Comparison of ENCODE assay signal across 25 cellular contexts in the genomic region with DNA sequence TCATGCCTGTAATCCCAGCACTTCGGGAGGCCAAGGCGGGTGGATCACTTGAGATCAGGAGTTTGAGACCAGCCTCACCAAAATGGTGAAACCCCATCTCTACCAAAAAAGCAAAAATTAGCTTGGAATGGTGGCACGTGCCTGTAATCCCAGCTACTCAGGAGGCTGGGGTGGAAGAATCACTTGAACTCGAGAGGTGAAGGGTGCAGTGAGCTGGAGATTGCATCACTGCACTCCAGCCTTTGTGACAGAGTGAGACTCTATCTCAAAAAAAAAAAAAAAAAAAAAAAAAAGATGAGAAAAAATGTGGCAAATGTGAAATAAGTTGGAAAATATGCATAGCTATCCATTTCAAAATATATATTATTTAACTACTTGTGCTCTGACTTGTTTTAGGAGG.
"Had no signal": no experiment of that assay in that cellular context is flagged by ENCODE, and none has a peak within 500 bp of the region (broad histone marks: within the 10 kb centered on the region; RNA-seq: fewer than 3 reads in every experiment).

No MANE protein-coding gene starts in this region.

- H3K27ac ChIP-seq: coronary artery, dorsolateral prefrontal cortex, esophagus muscularis mucosa, foreskin keratinocyte, gastroesophageal sphincter, heart left ventricle, hepatocyte, lower lobe of right lung had no signal

- ATAC-seq: foreskin keratinocyte, gastroesophageal sphincter, heart left ventricle, left colon, left lobe of liver, left ventricle myocardium superior, lower lobe of right lung, mucosa of descending colon had no signal

- DNase-seq: dermis blood vessel endothelial cell; dorsolateral prefrontal cortex; effector CD4-positive, alpha-beta T cell; effector memory CD4-positive, alpha-beta T cell; foreskin keratinocyte; heart left ventricle; hypothalamus; immature natural killer cell; islet precursor cell; kidney; kidney glomerular epithelial cell; left colon; left ventricle myocardium superior; lower lobe of right lung; mesenchymal stem cell; mucosa of descending colon; naive B cell had no signal

- H3K79me2 ChIP-seq: hepatocyte had no signal

- H2AFZ ChIP-seq: hepatocyte had no signal

- H3K4me2 ChIP-seq: hepatocyte had no signal

- FAIRE-seq: colon, endothelial cell of umbilical vein, frontal cortex, kidney had no signal

- H3K27me3 ChIP-seq: esophagus muscularis mucosa, gastroesophageal sphincter, heart left ventricle had no signal

- H3K36me3 ChIP-seq: esophagus muscularis mucosa, gastroesophageal sphincter, heart left ventricle, lower lobe of right lung had no signal

- H3K4me1 ChIP-seq: esophagus muscularis mucosa, foreskin keratinocyte, gastroesophageal sphincter, heart left ventricle, lower lobe of right lung had no signal

- H3K9me3 ChIP-seq: mucosa of descending colon had no signal

- H3K4me3 ChIP-seq: coronary artery, dorsolateral prefrontal cortex, esophagus muscularis mucosa, gastroesophageal sphincter, heart left ventricle, hepatocyte, lower lobe of right lung, mucosa of descending colon had no signal
